24 cellular contexts compared by ENCODE assay signal in the genomic region with DNA sequence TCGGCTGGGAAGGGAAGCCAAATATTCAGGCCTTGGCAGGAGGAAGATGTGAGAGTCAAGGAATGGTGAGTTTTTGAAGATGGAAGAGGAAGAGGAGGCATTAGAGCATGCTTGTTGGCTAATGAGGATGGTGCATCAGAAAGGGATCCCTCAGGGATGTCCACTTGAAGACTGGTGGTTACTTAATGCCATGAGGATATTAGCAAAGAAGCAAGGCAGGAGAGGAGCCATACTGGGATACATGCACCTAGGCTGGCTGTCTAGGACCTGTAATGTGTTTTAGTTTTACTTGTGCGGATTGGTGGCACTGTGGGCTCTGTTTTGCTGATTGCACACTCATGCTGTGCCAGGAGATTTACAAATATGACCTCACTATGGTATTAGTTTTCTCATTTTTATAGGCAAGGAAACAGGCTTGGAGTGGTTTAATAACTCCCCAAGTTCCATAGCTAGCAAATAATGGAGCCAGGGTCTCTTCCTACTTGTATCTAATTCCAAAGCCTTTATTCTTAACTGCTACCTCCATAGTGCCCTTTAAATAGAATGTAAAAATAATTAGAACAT. TPM values are rescaled to one million over a fixed set of nuclear protein-coding genes. Genes with fewer than 3 reads are reported as not detected.
DNase-seq lines count a peak whose midpoint lies in the region; ATAC-seq, FAIRE-seq and TF ChIP-seq lines count a peak whose summit lies in the region.
"Had no signal": no experiment of that assay in that cellular context is flagged by ENCODE, and none has a peak within 500 bp of the region (broad histone marks: within the 10 kb centered on the region; RNA-seq: fewer than 3 reads in every experiment).

No MANE protein-coding gene starts in this region.

- H3K79me2 ChIP-seq in K562 (ENCODE audit: control insufficient read depth, insufficient read depth, low read length) (no peaks in the 10 kb centered on the region), mammary epithelial cell (ENCODE audit: insufficient read depth, low read length) (peaks cover 4% of the 10 kb centered on the region)

- H3K27ac ChIP-seq in CD4-positive, alpha-beta T cell (ENCODE audit: low read depth, low read length), result no peak overlapping the region
- no peak overlapping the region for H3K27ac ChIP-seq in K562 (ENCODE audit: extremely low read depth, low read depth, low read length)
- H3K27ac ChIP-seq in right cardiac atrium (ENCODE audit: low read length), result peak overlapping the region; percentile 32
- H3K27ac ChIP-seq in mammary epithelial cell (ENCODE audit: insufficient read depth, low read depth, low read length), result no peak overlapping the region
- H3K27ac ChIP-seq: adrenal gland, SK-N-MC had no signal

- no peak overlapping the region for H3K4me3 ChIP-seq in K562
- H3K4me3 ChIP-seq in right cardiac atrium (ENCODE audit: low read length), result no peak overlapping the region
- no peak overlapping the region for H3K4me3 ChIP-seq in mammary epithelial cell (replicated peaks in 1 of 3; ENCODE audit: insufficient read depth in 1 of 3, low read depth in 2 of 3, low read length in 3 of 3)
- H3K4me3 ChIP-seq: adrenal gland, sigmoid colon, SK-N-MC had no signal

- H3K4me1 ChIP-seq in K562 (replicated peaks in 1 of 2; ENCODE audit: control insufficient read depth in 2 of 2, insufficient read depth in 2 of 2, low read length in 2 of 2) (peaks cover 0 to 3% of the 10 kb centered on the region in 2 experiments; a peak in 1 of 5 replicates), right cardiac atrium (ENCODE audit: control insufficient read depth, insufficient read depth, low read length) (peaks cover 12% of the 10 kb centered on the region), mammary epithelial cell (ENCODE audit: insufficient read depth, low read length) (no peaks in the 10 kb centered on the region)

- H3K4me1 Mint-ChIP-seq in CD4-positive, alpha-beta T cell (ENCODE audit: low read depth), result peaks cover 58% of the 10 kb centered on the region

- DNase-seq in NCI-H2029 (lab: John Stamatoyannopoulos, UW) (peak; percentile 26), NCI-H2029 treated with DMSO at 0.1 percent for 48 hours (lab: John Stamatoyannopoulos, UW) (no peak), K562 (ENCODE audit: extremely low read depth in 1 of 4, low spot score in 3 of 4) (no peak), right cardiac atrium (no peak), D341Med (ENCODE audit: low spot score) (no peak), mammary epithelial cell (no peak), midbrain (lab: John Stamatoyannopoulos, UW) (no peak)
- no peak for DNase-seq in CD4-positive, alpha-beta T cell
- DNase-seq: 8988T; activated T-cell treated with anti-CD3 and anti-CD28 coated beads, Interleukin-2, amount 50 U/mL, for 24 hours; adrenal gland; erythroblast; GOT3; head of caudate nucleus; NCI-H1694 treated with DMSO at 0.1 percent for 48 hours; NCI-H226; NCI-H774; RPMI8226; sigmoid colon; stimulated activated naive B cell treated with anti-CD40 and anti-IgM and Interleukin-4, amounts not matched to agents 10 μg/mL and 1 μg/mL and 100 μg/mL, for 72 hours had no signal

- intact Hi-C loops in CD4-positive, alpha-beta T cell (cut with DNase I, micrococcal nuclease), result loop anchor here in 1 of 2 experiments (2.0 kb wide), 1 partner anchor 38 kb away; the partner anchor contains the start of gene NCOA7
- intact Hi-C loops in K562 (cut with micrococcal nuclease) (no loop called here), right cardiac atrium (cut with DNase I) (no loop called here), mammary epithelial cell (cut with micrococcal nuclease) (no loop called here)

- TF ChIP-seq EP300 in K562 (IDR thresholded peaks at IDR 0.05; ENCODE audit: low read length), result no peak

- peak overlapping the region; percentile 27 for H3K4me3 Mint-ChIP-seq in CD4-positive, alpha-beta T cell
- H3K4me3 Mint-ChIP-seq: activated T-cell treated with anti-CD3 and anti-CD28 coated beads, Interleukin-2, amount 50 U/mL, for 24 hours; brain; stimulated activated naive B cell treated with anti-CD40 and anti-IgM and Interleukin-4, amounts not matched to agents 10 μg/mL and 1 μg/mL and 100 μg/mL, for 72 hours had no signal

- H3K27me3 ChIP-seq in CD4-positive, alpha-beta T cell (ENCODE audit: control insufficient read depth, insufficient read depth, low read length), result no peaks in the 10 kb centered on the region
- no peaks in the 10 kb centered on the region for H3K27me3 ChIP-seq in K562 (ENCODE audit: control insufficient read depth in 2 of 2, insufficient read depth in 2 of 2, low read length in 2 of 2)
- H3K27me3 ChIP-seq in right cardiac atrium (ENCODE audit: control insufficient read depth, insufficient read depth), result no peaks in the 10 kb centered on the region
- H3K27me3 ChIP-seq in mammary epithelial cell (ENCODE audit: insufficient read depth, low read length), result no peaks in the 10 kb centered on the region
- H3K27me3 ChIP-seq: adrenal gland, sigmoid colon had no signal

- H3K9me3 ChIP-seq in CD4-positive, alpha-beta T cell (ENCODE audit: control insufficient read depth, low read length), result no peaks in the 10 kb centered on the region
- H3K9me3 ChIP-seq in K562 (replicated peaks; ENCODE audit: control insufficient read depth, insufficient read depth, low read depth, low read length), result no peaks in the 10 kb centered on the region
- no peaks in the 10 kb centered on the region for H3K9me3 ChIP-seq in right cardiac atrium (ENCODE audit: control insufficient read depth, low read length)
- no peaks in the 10 kb centered on the region for H3K9me3 ChIP-seq in mammary epithelial cell (replicated peaks; ENCODE audit: insufficient read depth, low read length)
- H3K9me3 ChIP-seq: adrenal gland, sigmoid colon had no signal

- H2AFZ ChIP-seq in K562 (ENCODE audit: low read depth, low read length) (no peak overlapping the region), mammary epithelial cell (ENCODE audit: low read depth, low read length) (no peak overlapping the region)

- H3K9ac ChIP-seq in K562 (ENCODE audit: insufficient read depth in 1 of 2, low read depth in 2 of 2, low read length in 2 of 2) (no peak overlapping the region), mammary epithelial cell (ENCODE audit: insufficient read depth, low read length) (no peak overlapping the region)

- dilution Hi-C loops in mammary epithelial cell (cut with HindIII; ENCODE audit: low sequenced_read_pairs), result no loop called here

- WGBS in K562 (ENCODE audit: insufficient coverage, low coverage, missing lambda C conversion rate), result 81% methylated on average over 2 of the region's 2 CpGs
- WGBS in right cardiac atrium, result 87% methylated on average over 2 of the region's 2 CpGs
- 95% methylated on average over 2 of the region's 2 CpGs for WGBS in mammary epithelial cell (ENCODE audit: low coverage, missing lambda C conversion rate)

- BruUV-seq in K562 (replicated peaks; lab: Mats Ljungman, UMichigan) (no TSS peak), mammary epithelial cell (replicated peaks; lab: Mats Ljungman, UMichigan) (no TSS peak)

- in situ Hi-C loops in K562 (cut with MboI), result no loop called here
- in situ Hi-C loops in mammary epithelial cell (cut with MboI; ENCODE audit: low sequenced_read_pairs in 2 of 2), result no loop called here

- no peak for TF ChIP-seq RAD21 in K562 (CRISPR knock-in tag; conservative IDR thresholded peaks at IDR 0.05 in 1 of 2, IDR thresholded peaks at IDR 0.05 in 1 of 2)

- H3K36me3 ChIP-seq in K562 (ENCODE audit: control insufficient read depth, insufficient read depth, low read length) (no peaks in the 10 kb centered on the region), mammary epithelial cell (ENCODE audit: insufficient read depth, low read length) (no peaks in the 10 kb centered on the region)
- H3K36me3 ChIP-seq: adrenal gland, sigmoid colon had no signal

- H3K27me3 Mint-ChIP-seq in CD4-positive, alpha-beta T cell, result no peaks in the 10 kb centered on the region
- H3K27me3 Mint-ChIP-seq: activated T-cell treated with anti-CD3 and anti-CD28 coated beads, Interleukin-2, amount 50 U/mL, for 24 hours; brain; progenitor cell of endocrine pancreas; stimulated activated naive B cell treated with anti-CD40 and anti-IgM and Interleukin-4, amounts not matched to agents 10 μg/mL and 1 μg/mL and 100 μg/mL, for 72 hours had no signal

- H3K9me3 Mint-ChIP-seq in CD4-positive, alpha-beta T cell, result no peaks in the 10 kb centered on the region
- H3K9me3 Mint-ChIP-seq: brain; stimulated activated naive B cell treated with anti-CD40 and anti-IgM and Interleukin-4, amounts not matched to agents 10 μg/mL and 1 μg/mL and 100 μg/mL, for 72 hours; T-helper 1 cell treated with Interleukin-12 subunit alpha and Interleukin-12 subunit beta and Interleukin-4 antibody, amounts not matched to agents 30 μg/mL and 1 μg/mL, for 36 hours had no signal

- TF ChIP-seq POLR2A in K562 (conservative IDR thresholded peaks at IDR 0.05), result no peak

- no peak for TF ChIP-seq CTCF in CD4-positive, alpha-beta T cell (IDR thresholded peaks at IDR 0.05)
- no peak for TF ChIP-seq CTCF in K562 (IDR thresholded peaks at IDR 0.05 in 2 of 3, conservative IDR thresholded peaks at IDR 0.05 in 1 of 3; ENCODE audit: insufficient read depth in 2 of 3, low read depth in 1 of 3, low read length in 3 of 3)
- TF ChIP-seq CTCF in mammary epithelial cell (conservative IDR thresholded peaks at IDR 0.05 in 1 of 2, IDR thresholded peaks at IDR 0.05 in 1 of 2; ENCODE audit: extremely low read depth in 1 of 2, insufficient read depth in 1 of 2, low read depth in 1 of 2, low read length in 2 of 2), result no peak

- H3K27ac Mint-ChIP-seq in CD4-positive, alpha-beta T cell, result peak overlapping the region; percentile 72
- H3K27ac Mint-ChIP-seq: activated T-cell treated with anti-CD3 and anti-CD28 coated beads, Interleukin-2, amount 50 U/mL, for 24 hours; brain; progenitor cell of endocrine pancreas; stimulated activated naive B cell treated with anti-CD40 and anti-IgM and Interleukin-4, amounts not matched to agents 10 μg/mL and 1 μg/mL and 100 μg/mL, for 72 hours had no signal

- ATAC-seq in CD4-positive, alpha-beta T cell (ENCODE audit: poor library complexity), result no peak
- no peak for ATAC-seq in K562
- peak in 1 of 2 donors; percentile 26 for ATAC-seq in right cardiac atrium

- CTCF ChIA-PET in CD4-positive, alpha-beta T cell (lab: Charles Lee), result interaction anchor here (2.0 kb wide), 1 partner anchor 38 kb away, joined by 7 read pairs; the partner anchor contains the start of gene NCOA7
- CTCF ChIA-PET in K562 (lab: Yijun Ruan, JAX; ENCODE audit: low intra/inter-chr PET ratio) (no interaction called here), mammary epithelial cell (lab: Charles Lee; ENCODE audit: low non-redundant PET) (no interaction called here)

- FAIRE-seq in K562 (lab: Jason Lieb, UNC), result peak; percentile 44

- no peaks in the 10 kb centered on the region for H4K20me1 ChIP-seq in K562 (replicated peaks; ENCODE audit: control insufficient read depth, insufficient read depth, low read length)
- no peaks in the 10 kb centered on the region for H4K20me1 ChIP-seq in mammary epithelial cell (ENCODE audit: insufficient read depth, low read length)

- H3K9me1 ChIP-seq in K562 (ENCODE audit: control insufficient read depth, insufficient read depth, low read length), result no peaks in the 10 kb centered on the region

- H3K4me2 ChIP-seq in K562 (ENCODE audit: insufficient read depth, low read length) (no peak overlapping the region), mammary epithelial cell (ENCODE audit: insufficient read depth, low read depth, low read length) (no peak overlapping the region)

- POLR2A ChIA-PET in CD4-positive, alpha-beta T cell (lab: Charles Lee), result interaction anchor here (0.9 to 8.9 kb wide), 5 partner anchors 28 to 60 kb away, joined by 3 to 109 read pairs (median 4); partner anchors contain the start of gene NCOA7
- POLR2A ChIA-PET in K562 (lab: Yijun Ruan, JAX), result interaction anchor here (0.9 kb wide), 1 partner anchor 11 kb away, joined by 4 read pairs; no protein-coding TSS in a partner anchor

- peaks cover 17% of the 10 kb centered on the region for H3K36me3 Mint-ChIP-seq in CD4-positive, alpha-beta T cell (ENCODE audit: low read depth)

RNA-seq across cellular contexts. Expression of gene NCOA7, which starts 37.8 kb away (rescaled TPM):
- 10 to 100 TPM; 34.6 to 35.7 TPM for total RNA-seq in CD4-positive, alpha-beta T cell
- 6.1 and 37.7 TPM in 2 replicates for total RNA-seq in K562 (2011; cell fraction: chromatin; rRNA removed; ENCODE audit: low replicate concordance)
- total RNA-seq in K562 (2011; cell fraction: nucleolus; rRNA removed), result 4.8 and 5.7 TPM in 2 replicates
- 10.2 and 13.4 TPM in 2 replicates for total RNA-seq in K562 (2011; cell fraction: nucleoplasm; rRNA removed)
- total RNA-seq in K562 (2014; rRNA removed) (6.7 and 10.6 TPM in 2 replicates), K562 (2014; rRNA removed; fragmentation: Illumina TruSeq; extraction: Trizol) (14.6 and 16.9 TPM in 2 replicates), K562 (2015; rRNA removed; fragmentation: Illumina TruSeq; extraction: Trizol) (9.3 and 12.7 TPM in 2 replicates), K562 (2021) (13.8 TPM in 2 replicates), right cardiac atrium (10 to 100 TPM; 12.6 to 18.6 (median 17.0) TPM), mammary epithelial cell (10 to 100 TPM; 29.0 to 29.1 TPM)
- polyA plus RNA-seq in K562 (2011; rRNA removed) (8.9 and 9.3 TPM in 2 replicates), K562 (2014; fragmentation: Illumina TruSeq; extraction: Trizol) (11.2 and 13.6 TPM in 2 replicates), K562 (2014; fragmentation: Nextera tagmentation; extraction: Ambion mirVana) (1 to 10 TPM; 5.8 to 7.0 TPM), K562 (2014; rRNA removed) (8.5 and 11.0 TPM in 2 replicates), right cardiac atrium (5.9 TPM), mammary epithelial cell (10.5 TPM)
- polyA plus RNA-seq in K562 (2011; cell fraction: cytosol; rRNA removed), result 4.6 and 7.1 TPM in 2 replicates
- polyA plus RNA-seq in K562 (2011; cell fraction: nucleus; rRNA removed), result 6.2 and 6.6 TPM in 2 replicates
- 10.0 and 22.1 TPM in 2 replicates for polyA plus RNA-seq in K562 (2012)
- 33.3 and 40.5 TPM in 2 replicates for polyA minus RNA-seq in K562 (2011; rRNA and poly(A)+ RNA removed)
- polyA minus RNA-seq in K562 (2011; cell fraction: cytosol; rRNA and poly(A)+ RNA removed), result 10.1 and 10.2 TPM in 2 replicates
- 6.5 and 10.6 TPM in 2 replicates for polyA minus RNA-seq in K562 (2011; cell fraction: nucleus; rRNA and poly(A)+ RNA removed)
- 55.3 TPM for polyA minus RNA-seq in mammary epithelial cell
